Comparison of ENCODE assay signal across 7 cellular contexts in genomic region chr6:84486526-84486925, GRCh38.
"Had no signal": no experiment of that assay in that cellular context is flagged by ENCODE, and none has a peak within 500 bp of the region (broad histone marks: within the 10 kb centered on the region; RNA-seq: fewer than 3 reads in every experiment).

No MANE protein-coding gene starts in this region.

- ATAC-seq: GM12878 had no signal

- DNase-seq: GDM1, GF-D8 had no signal

- H3K4me3 ChIP-seq: GM12878 had no signal

- FAIRE-seq: GM12878, GM12891, GM12892, GM18507, GM19239 had no signal
